Comparison of ENCODE assay signal across 19 cellular contexts in genomic region chr3:29668728-29669127, GRCh38.
A peak's percentile ranks its signal among the peaks of the same experiment; 100 is the strongest.
DNase-seq lines count a peak whose midpoint lies in the region; ATAC-seq, FAIRE-seq and TF ChIP-seq lines count a peak whose summit lies in the region.
"Had no signal": no experiment of that assay in that cellular context is flagged by ENCODE, and none has a peak within 500 bp of the region (broad histone marks: within the 10 kb centered on the region; RNA-seq: fewer than 3 reads in every experiment).

No MANE protein-coding gene starts in this region.

- no peak overlapping the region for H3K4me3 Mint-ChIP-seq in activated T-helper 17 cell treated with anti-CD3 and anti-CD28 coated beads, Interleukin-2, amount 50 U/mL, for 72 hours
- H3K4me3 Mint-ChIP-seq: activated B cell treated with CpG ODN at 0.5 μM for 24 hours; activated CD4-positive, alpha-beta memory T cell treated with anti-CD3 and anti-CD28 coated beads for 36 hours; neural crest cell had no signal

- no peak for ATAC-seq in foreskin keratinocyte
- no peak for ATAC-seq in activated T-helper 17 cell treated with anti-CD3 and anti-CD28 coated beads, Interleukin-2, amount 50 U/mL, for 72 hours (replicated peaks)

- no peaks in the 10 kb centered on the region for H3K79me2 ChIP-seq in OCI-LY3 (ENCODE audit: low read length)

- H3K9me3 ChIP-seq in OCI-LY3 (ENCODE audit: insufficient read depth, low read length) = no peaks in the 10 kb centered on the region

- H3K9ac ChIP-seq in OCI-LY3 (ENCODE audit: low read length) = no peak overlapping the region

- H3K9me3 Mint-ChIP-seq in activated T-helper 17 cell treated with anti-CD3 and anti-CD28 coated beads, Interleukin-2, amount 50 U/mL, for 72 hours = peaks cover 7% of the 10 kb centered on the region
- H3K9me3 Mint-ChIP-seq: activated B cell treated with CpG ODN at 0.5 μM for 24 hours had no signal

- H3K27me3 ChIP-seq in OCI-LY3 (ENCODE audit: low read depth, low read length) (no peaks in the 10 kb centered on the region), foreskin keratinocyte (no peaks in the 10 kb centered on the region)

- peaks cover 3% of the 10 kb centered on the region for H3K27me3 Mint-ChIP-seq in activated T-helper 17 cell treated with anti-CD3 and anti-CD28 coated beads, Interleukin-2, amount 50 U/mL, for 72 hours
- H3K27me3 Mint-ChIP-seq: activated B cell treated with CpG ODN at 0.5 μM for 24 hours; activated CD4-positive, alpha-beta memory T cell treated with anti-CD3 and anti-CD28 coated beads for 36 hours had no signal

- H3K4me1 Mint-ChIP-seq in activated T-helper 17 cell treated with anti-CD3 and anti-CD28 coated beads, Interleukin-2, amount 50 U/mL, for 72 hours = no peaks in the 10 kb centered on the region
- H3K4me1 Mint-ChIP-seq: activated B cell treated with CpG ODN at 0.5 μM for 24 hours had no signal

- H3K36me3 Mint-ChIP-seq in activated T-helper 17 cell treated with anti-CD3 and anti-CD28 coated beads, Interleukin-2, amount 50 U/mL, for 72 hours (ENCODE audit: low read depth) = no peaks in the 10 kb centered on the region
- H3K36me3 Mint-ChIP-seq: activated CD4-positive, alpha-beta memory T cell treated with anti-CD3 and anti-CD28 coated beads for 36 hours had no signal

- H3K27ac ChIP-seq in OCI-LY3 (ENCODE audit: low read length) (no peak overlapping the region), foreskin keratinocyte (no peak overlapping the region)

- no peak overlapping the region for H2AFZ ChIP-seq in OCI-LY3 (ENCODE audit: low read depth, low read length)

- no peak overlapping the region for H3K4me3 ChIP-seq in OCI-LY3 (ENCODE audit: low read length)

- H3K4me2 ChIP-seq in OCI-LY3 (ENCODE audit: low read length) = no peak overlapping the region

- FAIRE-seq in GM19239 (lab: Jason Lieb, UNC) = no peak
- FAIRE-seq: endometrium had no signal

- TF ChIP-seq CTCF in GM12873 (IDR thresholded peaks at IDR 0.05; ENCODE audit: insufficient read depth, low read depth, low read length, missing control alignments) (peak; percentile 32), OCI-LY3 (IDR thresholded peaks at IDR 0.05; ENCODE audit: low read depth, low read length) (peak; percentile 65), foreskin keratinocyte (conservative IDR thresholded peaks at IDR 0.05) (peak; percentile 47)

- no peaks in the 10 kb centered on the region for H4K20me1 ChIP-seq in OCI-LY3 (ENCODE audit: insufficient read depth, low read length)

- no peak overlapping the region for H3K27ac Mint-ChIP-seq in activated T-helper 17 cell treated with anti-CD3 and anti-CD28 coated beads, Interleukin-2, amount 50 U/mL, for 72 hours
- H3K27ac Mint-ChIP-seq: activated B cell treated with CpG ODN at 0.5 μM for 24 hours; activated CD4-positive, alpha-beta memory T cell treated with anti-CD3 and anti-CD28 coated beads for 36 hours had no signal

- H3K4me1 ChIP-seq in OCI-LY3 (ENCODE audit: low read length) (peaks cover 19% of the 10 kb centered on the region), foreskin keratinocyte (no peaks in the 10 kb centered on the region)

- DNase-seq in 8988T = peak; percentile 25
- no peak for DNase-seq in foreskin keratinocyte
- no peak for DNase-seq in ecto neural progenitor cell (ENCODE audit: low spot score)
- no peak for DNase-seq in NCI-H2171 (lab: John Stamatoyannopoulos, UW)
- DNase-seq in GM19239 (ENCODE audit: insufficient read length, low spot score) = no peak
- DNase-seq: activated B cell treated with CpG ODN at 0.5 μM for 24 hours; activated CD4-positive, alpha-beta memory T cell treated with anti-CD3 and anti-CD28 coated beads for 36 hours; activated naive CD4-positive, alpha-beta T cell treated with anti-CD3 and anti-CD28 coated beads, Interleukin-2, amount 50 U/mL, for 16 hours; aorta; DMS53; GOT3; NCI-H146; NCI-H82; stimulated activated CD4-positive, alpha-beta T cell treated with anti-CD3 and anti-CD28 coated beads, Interleukin-4, amount 100 ng/mL, for 4 hours had no signal

- no peaks in the 10 kb centered on the region for H3K36me3 ChIP-seq in OCI-LY3 (replicated peaks; ENCODE audit: low read depth, low read length)
